Comparison of ENCODE assay signal across 1 cellular context in genomic region chr12:25100203-25100602, GRCh38.
A peak's percentile ranks its signal among the peaks of the same experiment; 100 is the strongest.
TF ChIP-seq lines count a peak whose summit lies in the region.

No MANE protein-coding gene starts in this region.

TF ChIP-seq in IMR-90, 13 proteins besides CTCF, POLR2A, EP300 and RAD21 (continued from another document):
- TF ChIP-seq ELK1 (IDR thresholded peaks at IDR 0.05; ENCODE audit: borderline replicate concordance, low read depth, low read length): no peak
- TF ChIP-seq CHD1 (IDR thresholded peaks at IDR 0.05; ENCODE audit: low read depth, low read length): no peak
- peak; percentile 93 for TF ChIP-seq NFE2L2 (IDR thresholded peaks at IDR 0.05; ENCODE audit: low read depth, low read length)
- peak; percentile 72 for TF ChIP-seq MAFK (IDR thresholded peaks at IDR 0.05; ENCODE audit: low read depth, low read length)
- TF ChIP-seq USF2 (IDR thresholded peaks at IDR 0.05; ENCODE audit: low read depth, low read length): no peak
- TF ChIP-seq MXI1 (IDR thresholded peaks at IDR 0.05; ENCODE audit: borderline replicate concordance, low read depth, low read length): no peak
